24 cellular contexts compared by ENCODE assay signal in the genomic region with DNA sequence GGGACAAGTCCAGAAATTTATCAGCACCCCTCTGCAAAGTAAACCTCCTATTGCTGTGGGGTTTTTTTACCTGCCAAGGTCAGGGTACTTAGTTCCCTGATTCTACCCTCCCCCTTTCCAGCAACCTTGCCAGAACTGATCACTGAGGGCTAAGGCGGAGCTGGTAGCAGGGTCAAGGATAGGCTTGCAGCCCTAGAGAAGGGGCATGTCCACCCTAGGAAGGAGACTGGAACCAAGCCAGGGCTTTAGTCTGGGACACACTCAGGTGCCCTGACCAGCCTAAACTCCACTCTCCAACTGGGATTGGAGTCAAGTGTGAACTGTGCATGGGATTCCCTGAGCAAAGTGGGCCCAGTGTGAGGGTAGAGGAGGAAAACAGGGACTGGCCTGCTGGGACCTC. TPM values are rescaled to one million over a fixed set of nuclear protein-coding genes. Genes with fewer than 3 reads are reported as not detected.
DNase-seq lines count a peak whose midpoint lies in the region; ATAC-seq and TF ChIP-seq lines count a peak whose summit lies in the region.
"Had no signal": no experiment of that assay in that cellular context is flagged by ENCODE, and none has a peak within 500 bp of the region (broad histone marks: within the 10 kb centered on the region; RNA-seq: fewer than 3 reads in every experiment).

No MANE protein-coding gene starts in this region.

- DNase-seq in breast epithelium (ENCODE audit: low spot score in 2 of 2) = no peak
- no peak for DNase-seq in substantia nigra (lab: John Stamatoyannopoulos, UW)
- no peak for DNase-seq in upper lobe of left lung
- no peak for DNase-seq in NCI-H226
- DNase-seq: CD4-positive, CD25-positive, alpha-beta regulatory T cell; COR-L47; DMS 273 treated with DMSO at 0.1 percent for 48 hours; DND-41; NCI-H1092 treated with DMSO at 0.1 percent for 48 hours; NCI-H2081; NCI-H2171 treated with DMSO at 0.1 percent for 48 hours; NCI-H748 treated with DMSO at 0.1 percent for 48 hours; NK-92 treated with Interleukin-12 subunit alpha and Interleukin-12 subunit beta, amount 100 ng/mL, for 24 hours; SHP77 had no signal

- no peak for TF ChIP-seq EP300 in upper lobe of left lung (IDR thresholded peaks at IDR 0.05)

- H3K27ac ChIP-seq in C4-2B (peak overlapping the region; percentile 31), breast epithelium (peak overlapping the region; percentile 36 to 38), layer of hippocampus (ENCODE audit: low read depth, low read length) (peak overlapping the region; percentile 63), substantia nigra (ENCODE audit: low read depth, low read length, poor library complexity, severe bottlenecking) (peak overlapping the region; percentile 39), upper lobe of left lung (no peak overlapping the region)

- WGBS in upper lobe of left lung, 2 donors = 67 to 73% methylated on average over 1 of the region's 1 CpG

- TF ChIP-seq POLR2A in breast epithelium (IDR thresholded peaks at IDR 0.05) (no peak), upper lobe of left lung (IDR thresholded peaks at IDR 0.05) (no peak)

- ATAC-seq in upper lobe of left lung (ENCODE audit: low FRiP score in 2 of 2) = no peak
- no peak for ATAC-seq in HG03378 (IDR thresholded peaks at IDR 0.05; ENCODE audit: unreplicated experiment)
- ATAC-seq: GM23338, HCT116 had no signal

- H3K9me3 ChIP-seq in breast epithelium (no peaks in the 10 kb centered on the region), upper lobe of left lung (no peaks in the 10 kb centered on the region)

- intact Hi-C loops in breast epithelium (cut with DNase I; ENCODE audit: low total_unique reads) = no loop called here

- H3K27me3 ChIP-seq in breast epithelium (peaks cover 0 to 23% of the 10 kb centered on the region in 2 donors), layer of hippocampus (ENCODE audit: control insufficient read depth, insufficient read depth, low read length) (no peaks in the 10 kb centered on the region), upper lobe of left lung (no peaks in the 10 kb centered on the region)

- H3K4me1 ChIP-seq in breast epithelium (peaks cover 0 to 7% of the 10 kb centered on the region in 2 donors), upper lobe of left lung (peaks cover 0 to 22% (median 5%) of the 10 kb centered on the region in 4 donors)

- H3K4me3 ChIP-seq in breast epithelium = no peak overlapping the region
- no peak overlapping the region for H3K4me3 ChIP-seq in upper lobe of left lung
- H3K4me3 ChIP-seq: GM23338 had no signal

- TF ChIP-seq CTCF in C4-2B (conservative IDR thresholded peaks at IDR 0.05) (no peak), breast epithelium (IDR thresholded peaks at IDR 0.05) (no peak), upper lobe of left lung (IDR thresholded peaks at IDR 0.05) (no peak)

- H3K36me3 ChIP-seq in breast epithelium = no peaks in the 10 kb centered on the region
- no peaks in the 10 kb centered on the region for H3K36me3 ChIP-seq in upper lobe of left lung

RNA-seq across cellular contexts. Expression of a gene that starts 6.5 kb away (rescaled TPM):
- total RNA-seq in breast epithelium (not detected), upper lobe of left lung (10 to 100 TPM; 10.6 to 31.9 (median 20.9) TPM)
- total RNA-seq: A172; B cell; CD4-positive, CD25-positive, alpha-beta regulatory T cell; G401; GM23338; LHCN-M2; OCI-LY7 had no signal

RNA-seq across cellular contexts. Expression of a gene that starts 53.4 kb away (rescaled TPM):
- 1 to 10 TPM; 1.3 to 6.6 (median 2.9) TPM for total RNA-seq in breast epithelium
- total RNA-seq in upper lobe of left lung = 10 to 100 TPM in 2 of 6 donors, 1 to 10 TPM in 4; 2.6 to 27.5 (median 9.1) TPM
- total RNA-seq: B cell; CD4-positive, CD25-positive, alpha-beta regulatory T cell; GM23338; OCI-LY7 had no signal

Comparison
In these comparisons a context has a peak if more than half of its experiments do, and no peak if none do; other contexts are left out.
1. H3K27ac ChIP-seq: peak in C4-2B (single experiment), breast epithelium (2 of 2), layer of hippocampus (single experiment) and substantia nigra (single experiment); none in upper lobe of left lung (0 of 4).
2. RNA of a gene that starts 6.5 kb away (total RNA-seq): 10.6 to 31.9 TPM in upper lobe of left lung; not detected in breast epithelium; every median in the first group is over 10 times any median in the second.